ENCODE assay signal across 2 cellular contexts in the genomic region with DNA sequence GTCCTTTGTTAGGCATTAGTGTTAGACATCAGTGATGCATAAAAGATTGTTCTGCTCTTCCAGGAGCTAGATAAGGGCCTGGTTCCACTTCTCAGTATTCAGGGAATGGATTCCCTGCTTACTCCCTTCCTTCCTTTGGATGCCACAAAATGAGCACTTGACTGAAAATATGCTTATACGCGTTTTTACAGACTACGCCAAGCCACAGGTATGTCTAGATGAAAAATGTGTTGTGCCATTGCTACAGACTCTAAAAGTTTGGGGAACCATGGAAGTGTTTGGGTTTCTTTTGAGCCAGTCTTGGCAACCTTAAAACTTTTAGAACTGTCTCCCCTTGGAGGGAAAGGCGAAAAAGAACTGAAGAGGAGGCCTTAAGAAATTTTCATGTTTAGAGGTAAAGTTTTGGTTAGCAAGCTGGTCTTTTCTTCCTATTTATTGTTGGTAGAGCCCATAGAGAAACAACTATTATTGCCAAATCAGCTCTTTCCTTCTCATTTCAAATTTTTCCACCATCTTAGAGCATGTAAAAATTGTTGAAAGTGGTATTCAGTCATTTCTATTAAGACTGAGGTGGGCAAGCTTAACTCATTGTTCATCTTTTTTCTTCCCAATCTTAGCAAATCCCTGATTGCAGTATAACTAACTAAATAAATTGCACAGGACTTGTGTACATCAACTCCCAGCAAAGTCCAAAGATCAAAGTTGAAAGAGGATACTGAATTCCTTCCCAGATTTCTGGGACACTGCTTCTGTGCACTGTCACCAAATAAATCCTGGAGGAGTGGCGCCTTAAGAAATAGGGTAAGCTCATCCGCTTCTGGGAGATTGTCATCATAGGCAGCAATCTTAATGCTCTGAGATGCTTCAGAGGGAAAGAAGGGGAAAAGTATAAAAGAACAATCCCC.
TF ChIP-seq lines count a peak whose summit lies in the region.

No MANE protein-coding gene starts in this region.

TF ChIP-seq in GM23338, 12 proteins besides CTCF, POLR2A, EP300 and RAD21:
- TF ChIP-seq, protein P1, sequence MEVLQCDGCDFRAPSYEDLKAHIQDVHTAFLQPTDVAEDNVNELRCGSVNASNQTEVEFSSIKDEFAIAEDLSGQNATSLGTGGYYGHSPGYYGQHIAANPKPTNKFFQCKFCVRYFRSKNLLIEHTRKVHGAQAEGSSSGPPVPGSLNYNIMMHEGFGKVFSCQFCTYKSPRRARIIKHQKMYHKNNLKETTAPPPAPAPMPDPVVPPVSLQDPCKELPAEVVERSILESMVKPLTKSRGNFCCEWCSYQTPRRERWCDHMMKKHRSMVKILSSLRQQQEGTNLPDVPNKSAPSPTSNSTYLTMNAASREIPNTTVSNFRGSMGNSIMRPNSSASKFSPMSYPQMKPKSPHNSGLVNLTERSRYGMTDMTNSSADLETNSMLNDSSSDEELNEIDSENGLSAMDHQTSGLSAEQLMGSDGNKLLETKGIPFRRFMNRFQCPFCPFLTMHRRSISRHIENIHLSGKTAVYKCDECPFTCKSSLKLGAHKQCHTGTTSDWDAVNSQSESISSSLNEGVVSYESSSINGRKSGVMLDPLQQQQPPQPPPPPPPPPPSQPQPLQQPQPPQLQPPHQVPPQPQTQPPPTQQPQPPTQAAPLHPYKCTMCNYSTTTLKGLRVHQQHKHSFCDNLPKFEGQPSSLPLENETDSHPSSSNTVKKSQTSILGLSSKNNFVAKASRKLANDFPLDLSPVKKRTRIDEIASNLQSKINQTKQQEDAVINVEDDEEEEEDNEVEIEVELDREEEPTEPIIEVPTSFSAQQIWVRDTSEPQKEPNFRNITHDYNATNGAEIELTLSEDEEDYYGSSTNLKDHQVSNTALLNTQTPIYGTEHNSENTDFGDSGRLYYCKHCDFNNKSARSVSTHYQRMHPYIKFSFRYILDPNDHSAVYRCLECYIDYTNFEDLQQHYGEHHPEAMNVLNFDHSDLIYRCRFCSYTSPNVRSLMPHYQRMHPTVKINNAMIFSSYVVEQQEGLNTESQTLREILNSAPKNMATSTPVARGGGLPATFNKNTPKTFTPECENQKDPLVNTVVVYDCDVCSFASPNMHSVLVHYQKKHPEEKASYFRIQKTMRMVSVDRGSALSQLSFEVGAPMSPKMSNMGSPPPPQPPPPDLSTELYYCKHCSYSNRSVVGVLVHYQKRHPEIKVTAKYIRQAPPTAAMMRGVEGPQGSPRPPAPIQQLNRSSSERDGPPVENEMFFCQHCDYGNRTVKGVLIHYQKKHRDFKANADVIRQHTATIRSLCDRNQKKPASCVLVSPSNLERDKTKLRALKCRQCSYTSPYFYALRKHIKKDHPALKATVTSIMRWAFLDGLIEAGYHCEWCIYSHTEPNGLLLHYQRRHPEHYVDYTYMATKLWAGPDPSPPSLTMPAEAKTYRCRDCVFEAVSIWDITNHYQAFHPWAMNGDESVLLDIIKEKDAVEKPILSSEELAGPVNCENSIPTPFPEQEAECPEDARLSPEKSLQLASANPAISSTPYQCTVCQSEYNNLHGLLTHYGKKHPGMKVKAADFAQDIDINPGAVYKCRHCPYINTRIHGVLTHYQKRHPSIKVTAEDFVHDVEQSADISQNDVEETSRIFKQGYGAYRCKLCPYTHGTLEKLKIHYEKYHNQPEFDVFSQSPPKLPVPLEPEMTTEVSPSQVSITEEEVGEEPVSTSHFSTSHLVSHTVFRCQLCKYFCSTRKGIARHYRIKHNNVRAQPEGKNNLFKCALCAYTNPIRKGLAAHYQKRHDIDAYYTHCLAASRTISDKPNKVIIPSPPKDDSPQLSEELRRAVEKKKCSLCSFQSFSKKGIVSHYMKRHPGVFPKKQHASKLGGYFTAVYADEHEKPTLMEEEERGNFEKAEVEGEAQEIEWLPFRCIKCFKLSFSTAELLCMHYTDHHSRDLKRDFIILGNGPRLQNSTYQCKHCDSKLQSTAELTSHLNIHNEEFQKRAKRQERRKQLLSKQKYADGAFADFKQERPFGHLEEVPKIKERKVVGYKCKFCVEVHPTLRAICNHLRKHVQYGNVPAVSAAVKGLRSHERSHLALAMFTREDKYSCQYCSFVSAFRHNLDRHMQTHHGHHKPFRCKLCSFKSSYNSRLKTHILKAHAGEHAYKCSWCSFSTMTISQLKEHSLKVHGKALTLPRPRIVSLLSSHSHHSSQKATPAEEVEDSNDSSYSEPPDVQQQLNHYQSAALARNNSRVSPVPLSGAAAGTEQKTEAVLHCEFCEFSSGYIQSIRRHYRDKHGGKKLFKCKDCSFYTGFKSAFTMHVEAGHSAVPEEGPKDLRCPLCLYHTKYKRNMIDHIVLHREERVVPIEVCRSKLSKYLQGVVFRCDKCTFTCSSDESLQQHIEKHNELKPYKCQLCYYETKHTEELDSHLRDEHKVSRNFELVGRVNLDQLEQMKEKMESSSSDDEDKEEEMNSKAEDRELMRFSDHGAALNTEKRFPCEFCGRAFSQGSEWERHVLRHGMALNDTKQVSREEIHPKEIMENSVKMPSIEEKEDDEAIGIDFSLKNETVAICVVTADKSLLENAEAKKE (CRISPR knock-in tag; IDR thresholded peaks at IDR 0.05) = no peak
- no peak for TF ChIP-seq POLR2AphosphoS5 (IDR thresholded peaks at IDR 0.05; ENCODE audit: low read depth)

TF ChIP-seq in WTC11, 78 proteins besides CTCF, POLR2A, EP300 and RAD21 (continued from another document):
- TF ChIP-seq, protein P2, sequence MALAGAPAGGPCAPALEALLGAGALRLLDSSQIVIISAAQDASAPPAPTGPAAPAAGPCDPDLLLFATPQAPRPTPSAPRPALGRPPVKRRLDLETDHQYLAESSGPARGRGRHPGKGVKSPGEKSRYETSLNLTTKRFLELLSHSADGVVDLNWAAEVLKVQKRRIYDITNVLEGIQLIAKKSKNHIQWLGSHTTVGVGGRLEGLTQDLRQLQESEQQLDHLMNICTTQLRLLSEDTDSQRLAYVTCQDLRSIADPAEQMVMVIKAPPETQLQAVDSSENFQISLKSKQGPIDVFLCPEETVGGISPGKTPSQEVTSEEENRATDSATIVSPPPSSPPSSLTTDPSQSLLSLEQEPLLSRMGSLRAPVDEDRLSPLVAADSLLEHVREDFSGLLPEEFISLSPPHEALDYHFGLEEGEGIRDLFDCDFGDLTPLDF (CRISPR knock-in tag; IDR thresholded peaks at IDR 0.05) = no peak
- TF ChIP-seq ELF4 (CRISPR knock-in tag; IDR thresholded peaks at IDR 0.05; ENCODE audit: low read depth) (no peak), CREB1 (CRISPR knock-in tag; IDR thresholded peaks at IDR 0.05) (no peak), NR1H2 (CRISPR knock-in tag; IDR thresholded peaks at IDR 0.05) (no peak), JUN (CRISPR knock-in tag; IDR thresholded peaks at IDR 0.05) (no peak)
